24 cellular contexts compared by ENCODE assay signal in the genomic region with DNA sequence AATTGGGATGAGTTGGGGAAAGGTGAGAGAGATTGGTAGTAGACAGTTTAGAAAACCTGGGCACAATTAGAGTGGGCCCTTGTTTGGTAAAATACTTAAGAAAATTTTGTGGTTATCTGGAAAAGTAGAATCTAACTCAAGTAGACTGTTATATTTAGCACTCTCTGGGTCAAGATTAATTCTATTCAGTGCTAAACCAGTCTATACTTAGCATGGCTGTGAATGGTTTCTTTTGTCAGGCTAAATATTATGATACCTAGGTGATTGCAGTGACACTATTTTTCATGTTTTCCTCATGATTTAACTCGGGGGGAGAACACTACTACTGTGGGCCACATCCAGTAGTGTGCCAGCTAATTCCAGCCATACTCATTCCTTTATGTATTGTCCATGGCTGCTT.
"Had no signal": no experiment of that assay in that cellular context is flagged by ENCODE, and none has a peak within 500 bp of the region (broad histone marks: within the 10 kb centered on the region; RNA-seq: fewer than 3 reads in every experiment).

No MANE protein-coding gene starts in this region.

- DNase-seq: activated CD4-positive, alpha-beta memory T cell treated with anti-CD3 and anti-CD28 coated beads for 36 hours; activated CD4-positive, alpha-beta T cell treated with anti-CD3 and anti-CD28 coated beads for 48 hours; activated effector memory CD4-positive, alpha-beta T cell treated with Interleukin-2 at 50 U/mL for 16 hours; activated naive CD4-positive, alpha-beta T cell treated with anti-CD3 and anti-CD28 coated beads for 36 hours; activated naive CD8-positive, alpha-beta T cell treated with anti-CD3 and anti-CD28 coated beads, Interleukin-2, amount 10 ng/mL, durations not matched to agents 7 days and 5 days; activated T-cell treated with anti-CD3 and anti-CD28 coated beads, Interleukin-2, amount 50 U/mL, for 72 hours; amniotic stem cell; body of pancreas; effector memory CD4-positive, alpha-beta T cell; gastrocnemius medialis; hypothalamus; naive thymus-derived CD4-positive, alpha-beta T cell; sigmoid colon; stimulated activated CD4-positive, alpha-beta T cell treated with anti-CD3 and anti-CD28 coated beads, Interleukin-15, amount 100 ng/mL, for 24 hours; stomach; transverse colon had no signal

- H3K4me3 Mint-ChIP-seq: activated CD4-positive, alpha-beta memory T cell treated with anti-CD3 and anti-CD28 coated beads for 36 hours; activated naive CD4-positive, alpha-beta T cell treated with anti-CD3 and anti-CD28 coated beads for 36 hours; activated naive CD8-positive, alpha-beta T cell treated with anti-CD3 and anti-CD28 coated beads, Interleukin-2, amount 10 ng/mL, durations not matched to agents 7 days and 5 days; activated T-cell treated with anti-CD3 and anti-CD28 coated beads, Interleukin-2, amount 50 U/mL, for 72 hours; naive thymus-derived CD4-positive, alpha-beta T cell; neural crest cell; stimulated activated memory B cell treated with anti-CD40 and anti-IgM and Interleukin-4, amounts not matched to agents 10 μg/mL and 1 μg/mL and 100 μg/mL, for 72 hours had no signal

- H3K36me3 ChIP-seq: cardiac muscle cell, gastrocnemius medialis, sigmoid colon, suprapubic skin, transverse colon, vagina had no signal

- H3K27me3 ChIP-seq: body of pancreas, cardiac muscle cell, esophagus muscularis mucosa, gastrocnemius medialis, sigmoid colon, stomach, suprapubic skin, transverse colon, vagina had no signal

- H3K4me1 Mint-ChIP-seq: neural crest cell had no signal

- H3K27ac ChIP-seq: body of pancreas, cardiac muscle cell, esophagus muscularis mucosa, gastrocnemius medialis, sigmoid colon, stomach, suprapubic skin, transverse colon, vagina had no signal

- H3K27ac Mint-ChIP-seq: activated CD4-positive, alpha-beta memory T cell treated with anti-CD3 and anti-CD28 coated beads for 36 hours; activated naive CD4-positive, alpha-beta T cell treated with anti-CD3 and anti-CD28 coated beads for 36 hours; activated naive CD8-positive, alpha-beta T cell treated with anti-CD3 and anti-CD28 coated beads, Interleukin-2, amount 10 ng/mL, durations not matched to agents 7 days and 5 days; activated T-cell treated with anti-CD3 and anti-CD28 coated beads, Interleukin-2, amount 50 U/mL, for 72 hours; naive thymus-derived CD4-positive, alpha-beta T cell; stimulated activated memory B cell treated with anti-CD40 and anti-IgM and Interleukin-4, amounts not matched to agents 10 μg/mL and 1 μg/mL and 100 μg/mL, for 72 hours had no signal

- H3K4me3 ChIP-seq: body of pancreas, cardiac muscle cell, esophagus muscularis mucosa, gastrocnemius medialis, lung, sigmoid colon, smooth muscle cell, stomach, suprapubic skin, transverse colon, vagina had no signal

- ATAC-seq: activated T-cell treated with anti-CD3 and anti-CD28 coated beads, Interleukin-2, amount 50 U/mL, for 72 hours; body of pancreas; gastrocnemius medialis; naive thymus-derived CD4-positive, alpha-beta T cell; stimulated activated memory B cell treated with anti-CD40 and anti-IgM and Interleukin-4, amounts not matched to agents 10 μg/mL and 1 μg/mL and 100 μg/mL, for 72 hours had no signal

- H3K9me3 Mint-ChIP-seq: activated CD4-positive, alpha-beta memory T cell treated with anti-CD3 and anti-CD28 coated beads for 36 hours; activated naive CD4-positive, alpha-beta T cell treated with anti-CD3 and anti-CD28 coated beads for 36 hours; activated naive CD8-positive, alpha-beta T cell treated with anti-CD3 and anti-CD28 coated beads, Interleukin-2, amount 10 ng/mL, durations not matched to agents 7 days and 5 days; activated T-cell treated with anti-CD3 and anti-CD28 coated beads, Interleukin-2, amount 50 U/mL, for 72 hours; naive thymus-derived CD4-positive, alpha-beta T cell; neural crest cell; stimulated activated memory B cell treated with anti-CD40 and anti-IgM and Interleukin-4, amounts not matched to agents 10 μg/mL and 1 μg/mL and 100 μg/mL, for 72 hours had no signal

- H3K9me3 ChIP-seq: body of pancreas, esophagus muscularis mucosa, gastrocnemius medialis, sigmoid colon, stomach, suprapubic skin, transverse colon, vagina had no signal

- H3K4me1 ChIP-seq: body of pancreas, sigmoid colon, stomach, suprapubic skin had no signal

- H3K27me3 Mint-ChIP-seq: activated CD4-positive, alpha-beta memory T cell treated with anti-CD3 and anti-CD28 coated beads for 36 hours; activated naive CD8-positive, alpha-beta T cell treated with anti-CD3 and anti-CD28 coated beads, Interleukin-2, amount 10 ng/mL, durations not matched to agents 7 days and 5 days; naive thymus-derived CD4-positive, alpha-beta T cell; stimulated activated memory B cell treated with anti-CD40 and anti-IgM and Interleukin-4, amounts not matched to agents 10 μg/mL and 1 μg/mL and 100 μg/mL, for 72 hours had no signal
